17 cellular contexts compared by ENCODE assay signal in genomic region chr5:35668320-35668719, GRCh38. TPM values are rescaled to one million over a fixed set of nuclear protein-coding genes. Genes with fewer than 3 reads are reported as not detected.
A peak's percentile ranks its signal among the peaks of the same experiment; 100 is the strongest.
DNase-seq lines count a peak whose midpoint lies in the region; ATAC-seq and TF ChIP-seq lines count a peak whose summit lies in the region.
"Had no signal": no experiment of that assay in that cellular context is flagged by ENCODE, and none has a peak within 500 bp of the region (broad histone marks: within the 10 kb centered on the region; RNA-seq: fewer than 3 reads in every experiment).

No MANE protein-coding gene starts in this region.

- H3K27ac Mint-ChIP-seq in activated naive CD4-positive, alpha-beta T cell treated with anti-CD3 and anti-CD28 coated beads, Interleukin-2, amount 50 U/mL, for 72 hours: no peak overlapping the region
- no peak overlapping the region for H3K27ac Mint-ChIP-seq in activated naive CD4-positive, alpha-beta T cell treated with anti-CD3 and anti-CD28 coated beads, Interleukin-2, amount 10 ng/mL, durations not matched to agents 7 days and 5 days
- peak overlapping the region; percentile 31 for H3K27ac Mint-ChIP-seq in activated naive CD8-positive, alpha-beta T cell
- H3K27ac Mint-ChIP-seq in stimulated activated naive B cell treated with anti-CD40 and anti-IgM and Interleukin-4, amounts not matched to agents 10 μg/mL and 1 μg/mL and 100 μg/mL, for 72 hours: no peak overlapping the region
- H3K27ac Mint-ChIP-seq: B cell, H9, IgD-negative memory B cell had no signal

- H3K4me3 Mint-ChIP-seq in activated naive CD4-positive, alpha-beta T cell treated with anti-CD3 and anti-CD28 coated beads, Interleukin-2, amount 10 ng/mL, durations not matched to agents 7 days and 5 days: no peak overlapping the region
- H3K4me3 Mint-ChIP-seq in activated naive CD8-positive, alpha-beta T cell: peak overlapping the region; percentile 18
- H3K4me3 Mint-ChIP-seq in stimulated activated naive B cell treated with anti-CD40 and anti-IgM and Interleukin-4, amounts not matched to agents 10 μg/mL and 1 μg/mL and 100 μg/mL, for 72 hours: no peak overlapping the region
- H3K4me3 Mint-ChIP-seq: B cell, H9 had no signal

- H3K9me3 Mint-ChIP-seq in activated naive CD4-positive, alpha-beta T cell treated with anti-CD3 and anti-CD28 coated beads, Interleukin-2, amount 50 U/mL, for 72 hours: peaks cover 8 to 10% of the 10 kb centered on the region in 2 donors
- H3K9me3 Mint-ChIP-seq in activated naive CD4-positive, alpha-beta T cell treated with anti-CD3 and anti-CD28 coated beads, Interleukin-2, amount 10 ng/mL, durations not matched to agents 7 days and 5 days: peaks cover 4% of the 10 kb centered on the region
- H3K9me3 Mint-ChIP-seq in activated naive CD8-positive, alpha-beta T cell (ENCODE audit: low read depth): peaks cover 10% of the 10 kb centered on the region
- peaks cover 0 to 8% of the 10 kb centered on the region in 2 donors for H3K9me3 Mint-ChIP-seq in stimulated activated naive B cell treated with anti-CD40 and anti-IgM and Interleukin-4, amounts not matched to agents 10 μg/mL and 1 μg/mL and 100 μg/mL, for 72 hours
- H3K9me3 Mint-ChIP-seq: H9, IgD-negative memory B cell had no signal

- peaks cover 14 to 31% of the 10 kb centered on the region in 2 donors for H3K36me3 Mint-ChIP-seq in activated naive CD4-positive, alpha-beta T cell treated with anti-CD3 and anti-CD28 coated beads, Interleukin-2, amount 50 U/mL, for 72 hours
- H3K36me3 Mint-ChIP-seq in activated naive CD4-positive, alpha-beta T cell treated with anti-CD3 and anti-CD28 coated beads, Interleukin-2, amount 10 ng/mL, durations not matched to agents 7 days and 5 days: peaks cover 19% of the 10 kb centered on the region
- peaks cover 27% of the 10 kb centered on the region for H3K36me3 Mint-ChIP-seq in activated naive CD8-positive, alpha-beta T cell
- H3K36me3 Mint-ChIP-seq in stimulated activated naive B cell treated with anti-CD40 and anti-IgM and Interleukin-4, amounts not matched to agents 10 μg/mL and 1 μg/mL and 100 μg/mL, for 72 hours: peaks cover 4 to 9% of the 10 kb centered on the region in 2 donors
- H3K36me3 Mint-ChIP-seq: IgD-negative memory B cell had no signal

- POLR2A ChIA-PET in HEK293T (lab: Yijun Ruan, JAX): no interaction called here

- ATAC-seq in activated naive CD4-positive, alpha-beta T cell treated with anti-CD3 and anti-CD28 coated beads, Interleukin-2, amount 50 U/mL, for 72 hours: peak; percentile 71 to 75
- peak; percentile 56 for ATAC-seq in GM18907 (IDR thresholded peaks at IDR 0.05; ENCODE audit: unreplicated experiment)
- peak; percentile 83 to 88 for ATAC-seq in stimulated activated naive B cell treated with anti-CD40 and anti-IgM and Interleukin-4, amounts not matched to agents 10 μg/mL and 1 μg/mL and 100 μg/mL, for 72 hours (replicated peaks)

- CTCF ChIA-PET in activated naive CD4-positive, alpha-beta T cell treated with anti-CD3 and anti-CD28 coated beads, Interleukin-2, amount 10 ng/mL, durations not matched to agents 7 days and 5 days (lab: Charles Lee): interaction anchor here (0.8 to 3.9 kb wide), 2 partner anchors 10 to 17 kb away, joined by 3 to 17 read pairs; no protein-coding TSS in a partner anchor
- CTCF ChIA-PET in HEK293T (lab: Yijun Ruan, JAX): no interaction called here

- H3K4me1 Mint-ChIP-seq in activated naive CD4-positive, alpha-beta T cell treated with anti-CD3 and anti-CD28 coated beads, Interleukin-2, amount 10 ng/mL, durations not matched to agents 7 days and 5 days: peaks cover 66% of the 10 kb centered on the region
- peaks cover 79% of the 10 kb centered on the region for H3K4me1 Mint-ChIP-seq in activated naive CD8-positive, alpha-beta T cell (ENCODE audit: low read depth)
- peaks cover 8 to 25% of the 10 kb centered on the region in 2 donors for H3K4me1 Mint-ChIP-seq in stimulated activated naive B cell treated with anti-CD40 and anti-IgM and Interleukin-4, amounts not matched to agents 10 μg/mL and 1 μg/mL and 100 μg/mL, for 72 hours
- H3K4me1 Mint-ChIP-seq: B cell, H9, IgD-negative memory B cell had no signal

- DNase-seq in activated naive CD4-positive, alpha-beta T cell treated with anti-CD3 and anti-CD28 coated beads, Interleukin-2, amount 50 U/mL, for 72 hours (ENCODE audit: low spot score in 2 of 2): peak in 1 of 2 donors; percentile 19
- DNase-seq in activated naive CD4-positive, alpha-beta T cell treated with anti-CD3 and anti-CD28 coated beads, Interleukin-2, amount 10 ng/mL, durations not matched to agents 7 days and 5 days: no peak
- DNase-seq in stimulated activated naive B cell treated with anti-CD40 and anti-IgM and Interleukin-4, amounts not matched to agents 10 μg/mL and 1 μg/mL and 100 μg/mL, for 72 hours: no peak
- DNase-seq in NCI-H2227 (lab: John Stamatoyannopoulos, UW; ENCODE audit: unreplicated experiment) (no peak), GDM1 (lab: John Stamatoyannopoulos, UW) (no peak), HEK293T (ENCODE audit: extremely low spot score) (no peak)
- DNase-seq: DMS 273 treated with DMSO at 0.1 percent for 48 hours, H9, MV-4-11, NCI-H1436, NCI-H2081, NCI-H524, SIG-M5 had no signal

- no peaks in the 10 kb centered on the region for H3K27me3 Mint-ChIP-seq in activated naive CD4-positive, alpha-beta T cell treated with anti-CD3 and anti-CD28 coated beads, Interleukin-2, amount 10 ng/mL, durations not matched to agents 7 days and 5 days
- H3K27me3 Mint-ChIP-seq in activated naive CD8-positive, alpha-beta T cell: no peaks in the 10 kb centered on the region
- no peaks in the 10 kb centered on the region for H3K27me3 Mint-ChIP-seq in stimulated activated naive B cell treated with anti-CD40 and anti-IgM and Interleukin-4, amounts not matched to agents 10 μg/mL and 1 μg/mL and 100 μg/mL, for 72 hours
- H3K27me3 Mint-ChIP-seq: B cell, IgD-negative memory B cell had no signal

TF ChIP-seq in HEK293T, 16 proteins besides CTCF, POLR2A, EP300 and RAD21:
- no peak for TF ChIP-seq FOXK2 (IDR thresholded peaks at IDR 0.05)
- no peak for TF ChIP-seq ZNF384 (IDR thresholded peaks at IDR 0.05)
- no peak for TF ChIP-seq ELF4 (IDR thresholded peaks at IDR 0.05)
- no peak for TF ChIP-seq ARNT (IDR thresholded peaks at IDR 0.05)
- TF ChIP-seq SUZ12 (IDR thresholded peaks at IDR 0.05): no peak
- TF ChIP-seq, protein P1, sequence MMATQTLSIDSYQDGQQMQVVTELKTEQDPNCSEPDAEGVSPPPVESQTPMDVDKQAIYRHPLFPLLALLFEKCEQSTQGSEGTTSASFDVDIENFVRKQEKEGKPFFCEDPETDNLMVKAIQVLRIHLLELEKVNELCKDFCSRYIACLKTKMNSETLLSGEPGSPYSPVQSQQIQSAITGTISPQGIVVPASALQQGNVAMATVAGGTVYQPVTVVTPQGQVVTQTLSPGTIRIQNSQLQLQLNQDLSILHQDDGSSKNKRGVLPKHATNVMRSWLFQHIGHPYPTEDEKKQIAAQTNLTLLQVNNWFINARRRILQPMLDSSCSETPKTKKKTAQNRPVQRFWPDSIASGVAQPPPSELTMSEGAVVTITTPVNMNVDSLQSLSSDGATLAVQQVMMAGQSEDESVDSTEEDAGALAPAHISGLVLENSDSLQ (IDR thresholded peaks at IDR 0.05): no peak
- no peak for TF ChIP-seq NFRKB (IDR thresholded peaks at IDR 0.05)
- no peak for TF ChIP-seq LEF1 (IDR thresholded peaks at IDR 0.05; ENCODE audit: borderline replicate concordance)
- TF ChIP-seq HDGF (IDR thresholded peaks at IDR 0.05; ENCODE audit: borderline replicate concordance): no peak
- TF ChIP-seq TARDBP (IDR thresholded peaks at IDR 0.05): no peak
- no peak for TF ChIP-seq FOXM1 (IDR thresholded peaks at IDR 0.05; ENCODE audit: borderline replicate concordance)
- TF ChIP-seq CTBP1 (IDR thresholded peaks at IDR 0.05; ENCODE audit: borderline replicate concordance): no peak
- no peak for TF ChIP-seq BHLHE40 (IDR thresholded peaks at IDR 0.05; ENCODE audit: borderline replicate concordance)
- TF ChIP-seq FOXA1 (IDR thresholded peaks at IDR 0.05): no peak
- no peak for TF ChIP-seq L3MBTL2 (conservative IDR thresholded peaks at IDR 0.05)
- TF ChIP-seq SP1 (IDR thresholded peaks at IDR 0.05): no peak

RNA-seq across cellular contexts. Expression of gene SPEF2, which starts 50.7 kb away (rescaled TPM):
- 10 to 100 TPM in 1 of 2 donors, 1 to 10 TPM in 1; 3.2 to 31.2 TPM for total RNA-seq in activated naive CD4-positive, alpha-beta T cell treated with anti-CD3 and anti-CD28 coated beads, Interleukin-2, amount 50 U/mL, for 72 hours
